ENCODE assay signal across 13 cellular contexts in the genomic region with DNA sequence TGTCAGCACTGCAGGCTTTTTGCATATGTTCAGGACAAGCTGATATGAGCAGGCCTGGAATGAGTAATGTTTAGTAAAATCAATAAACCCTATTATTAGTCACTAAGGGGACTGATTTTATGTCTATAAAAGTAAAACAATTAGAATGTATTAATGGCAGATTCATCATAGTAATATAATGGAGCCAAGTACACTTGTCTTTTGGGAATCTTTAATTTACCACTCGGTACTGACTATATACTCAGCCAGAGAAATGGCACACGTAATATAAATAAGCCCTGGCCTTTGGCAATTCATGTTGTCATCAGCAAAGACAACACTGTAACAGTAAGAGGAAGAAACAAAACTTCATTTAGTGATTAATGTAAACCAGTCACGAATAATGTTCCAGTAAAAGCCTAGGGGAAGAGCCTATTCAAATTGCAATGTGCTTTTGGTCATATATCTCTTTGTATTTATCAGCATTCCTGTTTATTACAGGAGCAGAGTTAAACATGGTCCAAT.
DNase-seq lines count a peak whose midpoint lies in the region; ATAC-seq and TF ChIP-seq lines count a peak whose summit lies in the region.
"Had no signal": no experiment of that assay in that cellular context is flagged by ENCODE, and none has a peak within 500 bp of the region (broad histone marks: within the 10 kb centered on the region; RNA-seq: fewer than 3 reads in every experiment).

No MANE protein-coding gene starts in this region.

- H3K4me2 ChIP-seq in GM23248 (ENCODE audit: unreplicated experiment): peak overlapping the region; percentile 10
- peak overlapping the region; percentile 35 for H3K4me2 ChIP-seq in fibroblast of lung (ENCODE audit: extremely low read depth, insufficient read depth, low read length)
- peak overlapping the region; percentile 63 for H3K4me2 ChIP-seq in skeletal muscle satellite cell (ENCODE audit: low read length)

- in situ Hi-C loops in GM23248 (cut with MboI): no loop called here

- no peaks in the 10 kb centered on the region for H3K79me2 ChIP-seq in GM23248 (ENCODE audit: insufficient read depth)
- H3K79me2 ChIP-seq in fibroblast of lung (ENCODE audit: control insufficient read depth, insufficient read depth, low read length): no peaks in the 10 kb centered on the region

- H3K27ac ChIP-seq in GM23248 (peak overlapping the region; percentile 42), fibroblast of lung (ENCODE audit: insufficient read depth, low read length) (peak overlapping the region; percentile 45)
- H3K27ac ChIP-seq: esophagus muscularis mucosa, testis had no signal

- no peaks in the 10 kb centered on the region for H3K9me3 ChIP-seq in GM23248 (ENCODE audit: low read depth)
- no peaks in the 10 kb centered on the region for H3K9me3 ChIP-seq in fibroblast of lung (ENCODE audit: control insufficient read depth, insufficient read depth, low read depth, low read length)
- H3K9me3 ChIP-seq in skeletal muscle satellite cell (replicated peaks; ENCODE audit: low read length): no peaks in the 10 kb centered on the region
- H3K9me3 ChIP-seq: esophagus muscularis mucosa, testis had no signal

- H3K27me3 ChIP-seq in GM23248 (replicated peaks; ENCODE audit: insufficient read depth) (no peaks in the 10 kb centered on the region), fibroblast of lung (ENCODE audit: control insufficient read depth, insufficient read depth, low read length) (no peaks in the 10 kb centered on the region), skeletal muscle satellite cell (ENCODE audit: control insufficient read depth, insufficient read depth, low read length) (no peaks in the 10 kb centered on the region)
- H3K27me3 ChIP-seq: esophagus muscularis mucosa, testis had no signal

- H3K9ac ChIP-seq in GM23248 (no peak overlapping the region), fibroblast of lung (ENCODE audit: insufficient read depth, low read length) (no peak overlapping the region), skeletal muscle satellite cell (ENCODE audit: low read depth, low read length) (no peak overlapping the region)

- DNase-seq in GM23248: peak; percentile 75
- peak; percentile 42 for DNase-seq in NCI-H748 treated with DMSO at 0.1 percent for 48 hours (lab: John Stamatoyannopoulos, UW)
- DNase-seq in fibroblast of lung (ENCODE audit: low read depth in 2 of 2): peak; percentile 70 to 79
- DNase-seq: activated naive CD4-positive, alpha-beta T cell treated with anti-CD3 and anti-CD28 coated beads for 36 hours; kidney; NCI-H510A; testis had no signal

- H3K4me1 ChIP-seq in GM23248 (ENCODE audit: insufficient read depth): peaks cover 31% of the 10 kb centered on the region
- H3K4me1 ChIP-seq in fibroblast of lung (ENCODE audit: control insufficient read depth, extremely low read depth, insufficient read depth, low read length): peaks cover 18% of the 10 kb centered on the region
- H3K4me1 ChIP-seq in skeletal muscle satellite cell (ENCODE audit: control insufficient read depth, insufficient read depth, low read length): peaks cover 32% of the 10 kb centered on the region
- H3K4me1 ChIP-seq: testis had no signal

- no peaks in the 10 kb centered on the region for H3K9me2 ChIP-seq in GM23248 (ENCODE audit: insufficient read depth)

- ATAC-seq in GM18511 (IDR thresholded peaks at IDR 0.05; ENCODE audit: unreplicated experiment) (no peak), HG02642 (IDR thresholded peaks at IDR 0.05; ENCODE audit: poor library complexity, unreplicated experiment) (no peak), GM21381 (IDR thresholded peaks at IDR 0.05; ENCODE audit: unreplicated experiment) (no peak)
- ATAC-seq: sciatic nerve had no signal

- H2AFZ ChIP-seq in GM23248 (no peak overlapping the region), fibroblast of lung (ENCODE audit: low read length) (no peak overlapping the region)

- H3K36me3 ChIP-seq in GM23248 (ENCODE audit: low read depth): no peaks in the 10 kb centered on the region
- no peaks in the 10 kb centered on the region for H3K36me3 ChIP-seq in fibroblast of lung (ENCODE audit: control insufficient read depth, insufficient read depth, low read length)
- H3K36me3 ChIP-seq in skeletal muscle satellite cell (ENCODE audit: insufficient read depth, low read length): peaks cover 5% of the 10 kb centered on the region

- 6 to 7% methylated on average over 3 of the region's 3 CpGs for WGBS in GM23248 (ENCODE audit: low coverage in 1 of 2, low lambda C conversion rate in 2 of 2, missing lambda C conversion rate in 2 of 2), 2 experiments

- TF ChIP-seq CTCF in fibroblast of lung (conservative IDR thresholded peaks at IDR 0.05 in 1 of 2, IDR thresholded peaks at IDR 0.05 in 1 of 2; ENCODE audit: low read depth in 1 of 2, low read length in 2 of 2): no peak

- H3F3A ChIP-seq in GM23248 (ENCODE audit: insufficient read depth): peaks cover 18% of the 10 kb centered on the region

- H4K20me1 ChIP-seq in GM23248 (ENCODE audit: insufficient read depth): no peaks in the 10 kb centered on the region
- no peaks in the 10 kb centered on the region for H4K20me1 ChIP-seq in fibroblast of lung (ENCODE audit: control insufficient read depth, extremely low read depth, insufficient read depth, low read length)

- H3K4me3 ChIP-seq in GM23248 (no peak overlapping the region), fibroblast of lung (replicated peaks in 1 of 4; ENCODE audit: control extremely low read depth in 1 of 4, insufficient read depth in 1 of 4, low read depth in 3 of 4, low read length in 4 of 4) (no peak overlapping the region), skeletal muscle satellite cell (ENCODE audit: low read length) (no peak overlapping the region)
- H3K4me3 ChIP-seq: esophagus muscularis mucosa, testis had no signal

Comparison
In these comparisons a context has a peak if more than half of its experiments do, and no peak if none do; other contexts are left out.
1. H3K4me2 ChIP-seq: peak in every context shown above with its lines; median percentile 63 in skeletal muscle satellite cell; 35 in fibroblast of lung; 10 in GM23248.